In the genomic region with DNA sequence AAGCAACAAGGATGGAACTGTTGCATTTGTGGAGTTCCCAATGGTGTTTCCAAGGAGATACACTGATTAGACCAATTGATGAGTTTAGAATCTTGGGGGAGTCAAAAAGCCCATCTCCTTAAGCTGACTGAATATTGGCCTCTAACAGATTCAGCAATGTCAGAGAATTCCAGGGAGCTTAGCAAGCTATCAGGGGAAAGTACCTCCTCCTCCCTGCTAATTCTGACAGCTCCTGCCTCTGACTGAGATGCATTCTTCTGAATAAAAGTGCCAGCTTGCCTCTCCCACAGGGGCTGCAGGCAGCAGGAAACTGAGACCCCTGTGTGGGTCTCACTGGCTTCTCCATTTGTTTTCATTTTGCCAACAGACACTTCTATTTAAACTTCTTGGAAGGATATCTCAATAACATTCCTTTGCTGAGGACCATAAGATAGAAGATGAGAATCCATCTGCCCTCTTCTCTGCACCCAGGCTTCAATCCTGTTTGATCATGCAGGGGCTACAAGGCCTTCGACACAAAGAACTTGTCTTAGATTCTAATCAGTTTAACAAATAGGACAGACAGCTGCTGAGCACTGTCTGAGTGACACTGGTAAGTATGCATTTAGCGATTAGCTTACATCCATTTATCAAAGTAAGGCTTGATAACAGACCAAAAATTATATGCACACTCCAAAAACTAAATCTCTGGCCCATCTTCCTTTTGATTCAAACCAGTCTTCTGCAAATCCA, we compare ENCODE assay signal across 20 cellular contexts.
DNase-seq lines count a peak whose midpoint lies in the region; ATAC-seq and TF ChIP-seq lines count a peak whose summit lies in the region.
"Had no signal": no experiment of that assay in that cellular context is flagged by ENCODE, and none has a peak within 500 bp of the region (broad histone marks: within the 10 kb centered on the region; RNA-seq: fewer than 3 reads in every experiment).

No MANE protein-coding gene starts in this region.

- H3K4me1 Mint-ChIP-seq in stimulated activated naive B cell treated with anti-CD40 and anti-IgM and Interleukin-4, amounts not matched to agents 10 μg/mL and 1 μg/mL and 100 μg/mL, for 72 hours: no peaks in the 10 kb centered on the region
- H3K4me1 Mint-ChIP-seq: T-helper 17 cell had no signal

- H3K4me3 ChIP-seq in HUES48 (ENCODE audit: low read depth, low read length) (no peak overlapping the region), iPS-20b (ENCODE audit: low read length) (no peak overlapping the region), gastrocnemius medialis (no peak overlapping the region), ascending aorta (no peak overlapping the region)
- H3K4me3 ChIP-seq: HAP-1 had no signal

- H3K27ac Mint-ChIP-seq in stimulated activated naive B cell treated with anti-CD40 and anti-IgM and Interleukin-4, amounts not matched to agents 10 μg/mL and 1 μg/mL and 100 μg/mL, for 72 hours: no peak overlapping the region
- H3K27ac Mint-ChIP-seq: stimulated activated naive CD8-positive, alpha-beta T cell treated with anti-CD3 and anti-CD28 coated beads, Interleukin-15, Interleukin-2, amounts not matched to agents 100 ng/mL and 50 ng/mL, for 24 hours; T-helper 17 cell had no signal

- H3K9me3 Mint-ChIP-seq in stimulated activated naive B cell treated with anti-CD40 and anti-IgM and Interleukin-4, amounts not matched to agents 10 μg/mL and 1 μg/mL and 100 μg/mL, for 72 hours: no peaks in the 10 kb centered on the region

- no peak for TF ChIP-seq POLR2A in gastrocnemius medialis (IDR thresholded peaks at IDR 0.05)

- no peaks in the 10 kb centered on the region for H3K36me3 Mint-ChIP-seq in stimulated activated naive B cell treated with anti-CD40 and anti-IgM and Interleukin-4, amounts not matched to agents 10 μg/mL and 1 μg/mL and 100 μg/mL, for 72 hours

- H3K27ac ChIP-seq in HUES48 (ENCODE audit: low read depth, low read length): peak overlapping the region; percentile 46
- H3K27ac ChIP-seq in caudate nucleus (ENCODE audit: low read depth, low read length): peak overlapping the region; percentile 11
- peak overlapping the region; percentile 12 for H3K27ac ChIP-seq in iPS-20b (ENCODE audit: low read length)
- H3K27ac ChIP-seq in gastrocnemius medialis: no peak overlapping the region
- H3K27ac ChIP-seq in ascending aorta: no peak overlapping the region

- H3K27me3 Mint-ChIP-seq in stimulated activated naive B cell treated with anti-CD40 and anti-IgM and Interleukin-4, amounts not matched to agents 10 μg/mL and 1 μg/mL and 100 μg/mL, for 72 hours: no peaks in the 10 kb centered on the region
- H3K27me3 Mint-ChIP-seq: stimulated activated naive CD8-positive, alpha-beta T cell treated with anti-CD3 and anti-CD28 coated beads, Interleukin-15, Interleukin-2, amounts not matched to agents 100 ng/mL and 50 ng/mL, for 24 hours; T-helper 17 cell had no signal

- in situ Hi-C loops in gastrocnemius medialis (cut with MboI; ENCODE audit: low sequenced_read_pairs in 4 of 4): no loop called here

- no peak overlapping the region for H3K4me3 Mint-ChIP-seq in stimulated activated naive B cell treated with anti-CD40 and anti-IgM and Interleukin-4, amounts not matched to agents 10 μg/mL and 1 μg/mL and 100 μg/mL, for 72 hours
- H3K4me3 Mint-ChIP-seq: stimulated activated naive CD8-positive, alpha-beta T cell treated with anti-CD3 and anti-CD28 coated beads, Interleukin-15, Interleukin-2, amounts not matched to agents 100 ng/mL and 50 ng/mL, for 24 hours; T-helper 17 cell had no signal

- H3K4me1 ChIP-seq in HUES48 (ENCODE audit: control insufficient read depth, insufficient read depth, low read length): peaks cover 35% of the 10 kb centered on the region
- peaks cover 33% of the 10 kb centered on the region for H3K4me1 ChIP-seq in iPS-20b (ENCODE audit: insufficient read depth, low read length)
- H3K4me1 ChIP-seq in gastrocnemius medialis: no peaks in the 10 kb centered on the region
- H3K4me1 ChIP-seq in ascending aorta: no peaks in the 10 kb centered on the region

- no peaks in the 10 kb centered on the region for H3K36me3 ChIP-seq in HUES48 (ENCODE audit: control insufficient read depth, insufficient read depth, low read length)
- no peaks in the 10 kb centered on the region for H3K36me3 ChIP-seq in iPS-20b (ENCODE audit: insufficient read depth, low read depth, low read length)
- no peaks in the 10 kb centered on the region for H3K36me3 ChIP-seq in gastrocnemius medialis
- H3K36me3 ChIP-seq in ascending aorta: no peaks in the 10 kb centered on the region
- H3K36me3 ChIP-seq: BE2C, HAP-1 had no signal

- no peak for ATAC-seq in stimulated activated naive B cell treated with anti-CD40 and anti-IgM and Interleukin-4, amounts not matched to agents 10 μg/mL and 1 μg/mL and 100 μg/mL, for 72 hours (replicated peaks)
- no peak for ATAC-seq in gastrocnemius medialis
- ATAC-seq: left lobe of liver, PC-3, sciatic nerve, T-helper 17 cell had no signal

- DNase-seq in caudate nucleus (lab: John Stamatoyannopoulos, UW) (peak in 3 of 61 donors; percentile 3 to 16 (median 8)), renal cortical epithelial cell (ENCODE audit: low read depth) (peak; percentile 10), NCI-H2107 (lab: John Stamatoyannopoulos, UW) (no peak), gastrocnemius medialis (no peak), ascending aorta (ENCODE audit: low spot score in 2 of 2) (no peak)
- DNase-seq in stimulated activated naive B cell treated with anti-CD40 and anti-IgM and Interleukin-4, amounts not matched to agents 10 μg/mL and 1 μg/mL and 100 μg/mL, for 72 hours: no peak
- DNase-seq: activated CD4-positive, alpha-beta T cell treated with anti-CD3 and anti-CD28 coated beads, Interleukin-2, amount 50 U/mL, for 4 hours; activated naive CD4-positive, alpha-beta T cell treated with Interleukin-2 at 50 U/mL for 16 hours; BE2C; NCI-H1417; NCI-H526 treated with DMSO at 0.1 percent for 48 hours; PC-3; T-helper 17 cell; trophoblast cell had no signal

- intact Hi-C loops in gastrocnemius medialis (cut with DNase I; ENCODE audit: low total_unique reads) (no loop called here), ascending aorta (cut with DNase I) (no loop called here)

- TF ChIP-seq CTCF in gastrocnemius medialis (IDR thresholded peaks at IDR 0.05 in 4 of 5, conservative IDR thresholded peaks at IDR 0.05 in 1 of 5) (no peak), ascending aorta (IDR thresholded peaks at IDR 0.05) (no peak)

- H3K9ac ChIP-seq in HUES48 (ENCODE audit: low read depth, low read length): no peak overlapping the region
- H3K9ac ChIP-seq in iPS-20b (ENCODE audit: low read depth, low read length): no peak overlapping the region

- H3K9me3 ChIP-seq in HUES48 (ENCODE audit: control insufficient read depth, insufficient read depth, low read length) (no peaks in the 10 kb centered on the region), iPS-20b (ENCODE audit: insufficient read depth, low read depth, low read length) (no peaks in the 10 kb centered on the region), gastrocnemius medialis (no peaks in the 10 kb centered on the region), ascending aorta (no peaks in the 10 kb centered on the region)
- H3K9me3 ChIP-seq: BE2C, HAP-1 had no signal

- H3K27me3 ChIP-seq in HUES48 (ENCODE audit: control insufficient read depth, insufficient read depth, low read length) (no peaks in the 10 kb centered on the region), iPS-20b (ENCODE audit: insufficient read depth, low read length) (no peaks in the 10 kb centered on the region), gastrocnemius medialis (no peaks in the 10 kb centered on the region), ascending aorta (no peaks in the 10 kb centered on the region)
- H3K27me3 ChIP-seq: BE2C had no signal

Comparison
In these comparisons a context has a peak if more than half of its experiments do, and no peak if none do; other contexts are left out.
1. H3K27ac ChIP-seq: peak in HUES48 (single experiment), caudate nucleus (single experiment) and iPS-20b (single experiment); none in gastrocnemius medialis (0 of 4) and ascending aorta (0 of 2).